In genomic region chr10:121927361-121927840, GRCh38 we compare ENCODE assay signal across 1 cellular context.
TF ChIP-seq lines count a peak whose summit lies in the region.

No MANE protein-coding gene starts in this region.

TF ChIP-seq in HepG2, 621 proteins besides CTCF, POLR2A, EP300 and RAD21 (continued from another document and continues in another):
- TF ChIP-seq ETV5 (CRISPR knock-in tag; IDR thresholded peaks at IDR 0.05; ENCODE audit: borderline replicate concordance) (no peak), NRL (CRISPR knock-in tag; IDR thresholded peaks at IDR 0.05; ENCODE audit: borderline replicate concordance) (0 out of 2 replicates have a peak, but pooled peaks have one; percentile 38), PRDM10 (CRISPR knock-in tag; IDR thresholded peaks at IDR 0.05; ENCODE audit: low read depth) (no peak), FOSL2 (CRISPR knock-in tag; IDR thresholded peaks at IDR 0.05) (peak; percentile 44; the same call in 1 of the 2 replicates), ZNF883 (CRISPR knock-in tag; IDR thresholded peaks at IDR 0.05; ENCODE audit: not compliant biosample characterization) (no peak), PHF21A (CRISPR knock-in tag; IDR thresholded peaks at IDR 0.05) (peak; percentile 17; the same call in 1 of the 2 replicates), ZNF547 (CRISPR knock-in tag; IDR thresholded peaks at IDR 0.05) (no peak), ZNF460 (CRISPR knock-in tag; IDR thresholded peaks at IDR 0.05; ENCODE audit: borderline replicate concordance) (no peak), ZBTB26 (CRISPR knock-in tag; IDR thresholded peaks at IDR 0.05; ENCODE audit: borderline replicate concordance) (no peak), ZFP62 (CRISPR knock-in tag; IDR thresholded peaks at IDR 0.05) (no peak), IRF1 (CRISPR knock-in tag; IDR thresholded peaks at IDR 0.05; ENCODE audit: low read depth) (no peak), ZNF136 (CRISPR knock-in tag; IDR thresholded peaks at IDR 0.05; ENCODE audit: low read depth) (no peak), SRY (CRISPR knock-in tag; IDR thresholded peaks at IDR 0.05) (no peak; the same call in 1 of the 2 replicates), RBM39 (IDR thresholded peaks at IDR 0.05; ENCODE audit: low read depth, low read length, poor library complexity, severe bottlenecking) (peak; percentile 39), ZEB1 (IDR thresholded peaks at IDR 0.05; ENCODE audit: insufficient replicate concordance, low read depth) (no peak), ZFP90 (CRISPR knock-in tag; IDR thresholded peaks at IDR 0.05; ENCODE audit: borderline replicate concordance) (no peak), NFATC3 (CRISPR knock-in tag; IDR thresholded peaks at IDR 0.05) (no peak), LBX2 (CRISPR knock-in tag; IDR thresholded peaks at IDR 0.05; ENCODE audit: borderline replicate concordance) (no peak), PAXIP1 (CRISPR knock-in tag; conservative IDR thresholded peaks at IDR 0.05) (no peak; the same call in 1 of the 2 replicates), UBTF (CRISPR knock-in tag; IDR thresholded peaks at IDR 0.05) (peak; percentile 87; the same call in 1 of the 2 replicates), HDAC2 (CRISPR knock-in tag; IDR thresholded peaks at IDR 0.05) (no peak; the same call in 1 of the 2 replicates), ZNF549 (CRISPR knock-in tag; IDR thresholded peaks at IDR 0.05) (0 out of 2 replicates have a peak, but pooled peaks have one; percentile 34), ARID5B (CRISPR knock-in tag; IDR thresholded peaks at IDR 0.05) (0 out of 2 replicates have a peak, but pooled peaks have one; percentile 4), ZNF230 (CRISPR knock-in tag; IDR thresholded peaks at IDR 0.05) (no peak), ARNT2 (CRISPR knock-in tag; IDR thresholded peaks at IDR 0.05; ENCODE audit: low read depth) (no peak), NR1H2 (CRISPR knock-in tag; IDR thresholded peaks at IDR 0.05; ENCODE audit: borderline replicate concordance, low read depth) (no peak), ZNF264 (CRISPR knock-in tag; IDR thresholded peaks at IDR 0.05) (no peak; the same call in 1 of the 2 replicates), ZMYM3 (CRISPR knock-in tag; IDR thresholded peaks at IDR 0.05) (no peak), ZNF343 (CRISPR knock-in tag; IDR thresholded peaks at IDR 0.05) (no peak), ZNF17 (CRISPR knock-in tag; IDR thresholded peaks at IDR 0.05) (no peak), ZNF34 (CRISPR knock-in tag; IDR thresholded peaks at IDR 0.05; ENCODE audit: borderline replicate concordance) (0 out of 2 replicates have a peak, but pooled peaks have one; percentile 9), ZNF720 (CRISPR knock-in tag; IDR thresholded peaks at IDR 0.05) (no peak)
